Comparison of ENCODE assay signal across 10 cellular contexts in the genomic region with DNA sequence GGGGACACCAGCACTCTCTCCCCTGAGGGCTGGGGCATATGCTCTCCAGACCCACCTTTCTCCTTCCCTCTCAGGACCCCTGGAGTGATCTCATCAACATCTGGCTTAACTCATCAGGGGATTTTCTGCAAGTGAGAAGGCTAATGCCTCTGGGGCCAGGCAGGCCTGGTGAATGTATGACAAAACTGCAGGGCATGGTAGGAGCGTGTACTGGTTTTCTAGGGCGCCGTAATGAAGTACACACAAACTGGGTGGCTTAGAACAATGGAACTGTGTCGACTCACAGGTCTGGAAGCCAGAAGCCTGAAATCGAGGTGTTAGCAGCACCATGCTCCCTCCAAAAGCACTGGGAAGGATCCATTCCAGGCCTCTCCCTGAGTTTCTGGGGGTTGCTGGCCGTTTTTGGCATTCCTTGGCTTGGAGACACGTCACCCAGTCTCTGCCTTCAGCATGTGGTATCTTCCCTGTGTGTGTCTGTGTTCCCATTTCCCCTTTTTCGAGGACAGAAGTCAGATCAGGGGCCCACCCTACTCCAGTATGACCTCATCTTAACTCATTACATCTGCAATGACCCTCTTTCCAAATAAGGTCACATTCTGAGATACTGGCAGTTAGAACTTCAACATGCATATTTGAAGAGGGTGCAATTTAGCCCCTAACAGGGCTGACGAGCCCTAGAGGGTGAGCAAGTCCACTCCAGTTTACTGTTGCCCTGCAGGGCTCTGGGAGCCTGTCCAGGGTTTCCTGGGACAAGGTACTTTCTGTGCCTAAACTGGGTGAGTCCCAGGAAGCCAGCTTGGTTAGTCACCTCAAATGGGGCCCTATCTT. TPM values are rescaled to one million over a fixed set of nuclear protein-coding genes. Genes with fewer than 3 reads are reported as not detected.
A peak's percentile ranks its signal among the peaks of the same experiment; 100 is the strongest.
DNase-seq lines count a peak whose midpoint lies in the region; ATAC-seq and TF ChIP-seq lines count a peak whose summit lies in the region.
"Had no signal": no experiment of that assay in that cellular context is flagged by ENCODE, and none has a peak within 500 bp of the region (broad histone marks: within the 10 kb centered on the region; RNA-seq: fewer than 3 reads in every experiment).

No MANE protein-coding gene starts in this region.

- no peak for DNase-seq in activated naive CD4-positive, alpha-beta T cell treated with anti-CD3 and anti-CD28 coated beads, Interleukin-2, amount 10 ng/mL, durations not matched to agents 7 days and 5 days
- DNase-seq in activated naive CD4-positive, alpha-beta T cell treated with Interleukin-2 at 50 U/mL for 16 hours = no peak
- DNase-seq in WTC11 (ENCODE audit: low spot score) = no peak
- DNase-seq in iPS-NIHi11 (ENCODE audit: low spot score) = peak; percentile 36
- DNase-seq in type B pancreatic cell (ENCODE audit: extremely low spot score, unreplicated experiment) = no peak
- no peak for DNase-seq in T-cell
- DNase-seq: CD8-positive, alpha-beta T cell had no signal

- H3K36me3 Mint-ChIP-seq in activated naive CD4-positive, alpha-beta T cell treated with anti-CD3 and anti-CD28 coated beads, Interleukin-2, amount 10 ng/mL, durations not matched to agents 7 days and 5 days = no peaks in the 10 kb centered on the region
- H3K36me3 Mint-ChIP-seq in WTC11 (no peaks in the 10 kb centered on the region), type B pancreatic cell (no peaks in the 10 kb centered on the region), T-cell (no peaks in the 10 kb centered on the region)
- H3K36me3 Mint-ChIP-seq: CD8-positive, alpha-beta T cell; IgD-negative memory B cell had no signal

- no peaks in the 10 kb centered on the region for H3K9me3 Mint-ChIP-seq in activated naive CD4-positive, alpha-beta T cell treated with anti-CD3 and anti-CD28 coated beads, Interleukin-2, amount 10 ng/mL, durations not matched to agents 7 days and 5 days
- H3K9me3 Mint-ChIP-seq in WTC11 (no peaks in the 10 kb centered on the region), type B pancreatic cell (peaks cover 5% of the 10 kb centered on the region), T-cell (no peaks in the 10 kb centered on the region)
- H3K9me3 Mint-ChIP-seq: CD8-positive, alpha-beta T cell; IgD-negative memory B cell had no signal

- peak overlapping the region; percentile 66 for H3K27ac Mint-ChIP-seq in activated naive CD4-positive, alpha-beta T cell treated with anti-CD3 and anti-CD28 coated beads, Interleukin-2, amount 10 ng/mL, durations not matched to agents 7 days and 5 days
- H3K27ac Mint-ChIP-seq in WTC11 = no peak overlapping the region
- H3K27ac Mint-ChIP-seq in type B pancreatic cell = peak overlapping the region; percentile 55
- peak overlapping the region in 1 of 2 donors; percentile 63 for H3K27ac Mint-ChIP-seq in T-cell
- H3K27ac Mint-ChIP-seq: CD8-positive, alpha-beta T cell had no signal

- H3K4me1 Mint-ChIP-seq in activated naive CD4-positive, alpha-beta T cell treated with anti-CD3 and anti-CD28 coated beads, Interleukin-2, amount 10 ng/mL, durations not matched to agents 7 days and 5 days = peaks cover 93% of the 10 kb centered on the region
- H3K4me1 Mint-ChIP-seq in WTC11 = peaks cover 42% of the 10 kb centered on the region
- H3K4me1 Mint-ChIP-seq in type B pancreatic cell (ENCODE audit: unreplicated experiment) = peaks cover 47% of the 10 kb centered on the region
- peaks cover 75 to 86% (median 80%) of the 10 kb centered on the region in 3 donors for H3K4me1 Mint-ChIP-seq in T-cell

- H3K27me3 Mint-ChIP-seq in activated naive CD4-positive, alpha-beta T cell treated with anti-CD3 and anti-CD28 coated beads, Interleukin-2, amount 10 ng/mL, durations not matched to agents 7 days and 5 days = no peaks in the 10 kb centered on the region
- H3K27me3 Mint-ChIP-seq in WTC11 (ENCODE audit: low read depth) (peaks cover 2% of the 10 kb centered on the region; the same call in 1 of the 2 replicates), type B pancreatic cell (peaks cover 8% of the 10 kb centered on the region), T-cell (no peaks in the 10 kb centered on the region)

- H3K4me3 Mint-ChIP-seq in activated naive CD4-positive, alpha-beta T cell treated with anti-CD3 and anti-CD28 coated beads, Interleukin-2, amount 10 ng/mL, durations not matched to agents 7 days and 5 days = no peak overlapping the region
- H3K4me3 Mint-ChIP-seq in WTC11 (no peak overlapping the region), type B pancreatic cell (no peak overlapping the region), T-cell (peak overlapping the region in 1 of 3 donors; percentile 39)

- CTCF ChIA-PET in activated naive CD4-positive, alpha-beta T cell treated with anti-CD3 and anti-CD28 coated beads, Interleukin-2, amount 10 ng/mL, durations not matched to agents 7 days and 5 days (lab: Charles Lee) = interaction anchor here (1.5 to 2.5 kb wide), 4 partner anchors 8 to 131 kb away, joined by 3 to 14 read pairs (median 8); no protein-coding TSS in a partner anchor
- CTCF ChIA-PET in WTC11 (lab: Charles Lee) = no interaction called here
- CTCF ChIA-PET in T-cell (lab: Charles Lee) = interaction anchor here in 1 of 2 donors (0.5 kb wide), 1 partner anchor 300 kb away, joined by 4 read pairs; no protein-coding TSS in a partner anchor

- ATAC-seq in WTC11 = peak; percentile 43
- ATAC-seq in GM21825 (IDR thresholded peaks at IDR 0.05; ENCODE audit: unreplicated experiment) = no peak
- ATAC-seq in T-cell (replicated peaks in 1 of 4) = no peak
- no peak for ATAC-seq in HG02642 (IDR thresholded peaks at IDR 0.05; ENCODE audit: poor library complexity, unreplicated experiment)

- TF ChIP-seq CTCF in WTC11 (IDR thresholded peaks at IDR 0.05) (no peak), type B pancreatic cell (conservative IDR thresholded peaks at IDR 0.05) (no peak)

- POLR2A ChIA-PET in WTC11 (lab: Charles Lee) (no interaction called here), T-cell (lab: Charles Lee) (no interaction called here)

TF ChIP-seq in WTC11, 78 proteins besides CTCF, POLR2A, EP300 and RAD21:
- TF ChIP-seq ZNF423 (CRISPR knock-in tag; IDR thresholded peaks at IDR 0.05) = peak; percentile 89
- TF ChIP-seq SP1 (CRISPR knock-in tag; conservative IDR thresholded peaks at IDR 0.05) = no peak
TF ChIP-seq in WTC11: peak in this region for 1.

RNA-seq across cellular contexts. Expression of a gene that starts 45.5 kb away (rescaled TPM):
- 35.6 to 38.9 TPM (median 36.9 TPM) in 3 replicates for total RNA-seq in WTC11 (2021)
- total RNA-seq in type B pancreatic cell (ENCODE audit: low replicate concordance) = 49.2 and 66.9 TPM in 2 replicates
- 100 to 1,000 TPM in 1 of 5 donors, 10 to 100 TPM in 4; 91.7 to 102 (median 96.7) TPM for total RNA-seq in T-cell
